Comparison of ENCODE assay signal across 1 cellular context in the genomic region with DNA sequence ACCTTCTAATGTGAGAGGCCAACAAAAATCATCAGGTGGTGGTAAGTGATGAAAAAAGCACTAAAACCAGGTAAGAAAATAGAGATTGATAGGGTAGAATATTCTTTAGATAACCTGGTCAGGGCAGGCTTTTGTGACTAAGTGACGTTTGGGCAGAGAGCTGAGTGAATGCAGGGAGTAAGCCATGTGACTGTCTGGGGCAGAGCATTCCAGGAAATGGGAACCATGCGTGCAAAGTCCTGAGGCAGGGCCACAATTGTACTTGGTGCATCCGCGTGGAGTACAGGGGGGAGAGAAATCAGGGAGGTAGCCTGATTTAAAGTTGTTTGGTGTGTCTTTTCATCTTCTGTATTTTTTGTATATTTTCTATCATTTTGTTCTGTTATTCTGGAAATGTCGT.
TF ChIP-seq lines count a peak whose summit lies in the region.

No MANE protein-coding gene starts in this region.

TF ChIP-seq in SK-N-SH, 30 proteins besides CTCF, POLR2A, EP300 and RAD21 (continued from another document):
- TF ChIP-seq, protein P1, sequence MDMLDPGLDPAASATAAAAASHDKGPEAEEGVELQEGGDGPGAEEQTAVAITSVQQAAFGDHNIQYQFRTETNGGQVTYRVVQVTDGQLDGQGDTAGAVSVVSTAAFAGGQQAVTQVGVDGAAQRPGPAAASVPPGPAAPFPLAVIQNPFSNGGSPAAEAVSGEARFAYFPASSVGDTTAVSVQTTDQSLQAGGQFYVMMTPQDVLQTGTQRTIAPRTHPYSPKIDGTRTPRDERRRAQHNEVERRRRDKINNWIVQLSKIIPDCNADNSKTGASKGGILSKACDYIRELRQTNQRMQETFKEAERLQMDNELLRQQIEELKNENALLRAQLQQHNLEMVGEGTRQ (IDR thresholded peaks at IDR 0.05; ENCODE audit: borderline replicate concordance, low read depth, low read length): no peak
- TF ChIP-seq RXRA (IDR thresholded peaks at IDR 0.05; ENCODE audit: borderline replicate concordance, low read depth) (no peak), NRF1 (IDR thresholded peaks at IDR 0.05; ENCODE audit: low read depth, low read length) (no peak), MXI1 (IDR thresholded peaks at IDR 0.05; ENCODE audit: low read depth, low read length) (no peak), MEF2A (IDR thresholded peaks at IDR 0.05; ENCODE audit: borderline replicate concordance, low read depth) (no peak), FOXJ3 (CRISPR knock-in tag; IDR thresholded peaks at IDR 0.05) (no peak), ELF1 (IDR thresholded peaks at IDR 0.05) (no peak), JUND (IDR thresholded peaks at IDR 0.05) (no peak), RFX5 (IDR thresholded peaks at IDR 0.05; ENCODE audit: low read length) (no peak), POLR2AphosphoS5 (IDR thresholded peaks at IDR 0.05; ENCODE audit: low read depth, low read length) (no peak), CHD2 (IDR thresholded peaks at IDR 0.05; ENCODE audit: low read length, partially characterized antibody) (no peak), SIN3A (IDR thresholded peaks at IDR 0.05; ENCODE audit: borderline replicate concordance, low read depth, low read length) (no peak)
- TF ChIP-seq, protein P2, sequence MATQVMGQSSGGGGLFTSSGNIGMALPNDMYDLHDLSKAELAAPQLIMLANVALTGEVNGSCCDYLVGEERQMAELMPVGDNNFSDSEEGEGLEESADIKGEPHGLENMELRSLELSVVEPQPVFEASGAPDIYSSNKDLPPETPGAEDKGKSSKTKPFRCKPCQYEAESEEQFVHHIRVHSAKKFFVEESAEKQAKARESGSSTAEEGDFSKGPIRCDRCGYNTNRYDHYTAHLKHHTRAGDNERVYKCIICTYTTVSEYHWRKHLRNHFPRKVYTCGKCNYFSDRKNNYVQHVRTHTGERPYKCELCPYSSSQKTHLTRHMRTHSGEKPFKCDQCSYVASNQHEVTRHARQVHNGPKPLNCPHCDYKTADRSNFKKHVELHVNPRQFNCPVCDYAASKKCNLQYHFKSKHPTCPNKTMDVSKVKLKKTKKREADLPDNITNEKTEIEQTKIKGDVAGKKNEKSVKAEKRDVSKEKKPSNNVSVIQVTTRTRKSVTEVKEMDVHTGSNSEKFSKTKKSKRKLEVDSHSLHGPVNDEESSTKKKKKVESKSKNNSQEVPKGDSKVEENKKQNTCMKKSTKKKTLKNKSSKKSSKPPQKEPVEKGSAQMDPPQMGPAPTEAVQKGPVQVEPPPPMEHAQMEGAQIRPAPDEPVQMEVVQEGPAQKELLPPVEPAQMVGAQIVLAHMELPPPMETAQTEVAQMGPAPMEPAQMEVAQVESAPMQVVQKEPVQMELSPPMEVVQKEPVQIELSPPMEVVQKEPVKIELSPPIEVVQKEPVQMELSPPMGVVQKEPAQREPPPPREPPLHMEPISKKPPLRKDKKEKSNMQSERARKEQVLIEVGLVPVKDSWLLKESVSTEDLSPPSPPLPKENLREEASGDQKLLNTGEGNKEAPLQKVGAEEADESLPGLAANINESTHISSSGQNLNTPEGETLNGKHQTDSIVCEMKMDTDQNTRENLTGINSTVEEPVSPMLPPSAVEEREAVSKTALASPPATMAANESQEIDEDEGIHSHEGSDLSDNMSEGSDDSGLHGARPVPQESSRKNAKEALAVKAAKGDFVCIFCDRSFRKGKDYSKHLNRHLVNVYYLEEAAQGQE (IDR thresholded peaks at IDR 0.05; ENCODE audit: low read depth, low read length): no peak
